In genomic region chr13:79528759-79529191, GRCh38 we compare ENCODE assay signal across 1 cellular context.
TF ChIP-seq lines count a peak whose summit lies in the region.

No MANE protein-coding gene starts in this region.

TF ChIP-seq in HEK293, 187 proteins besides CTCF, POLR2A, EP300 and RAD21 (continued from another document and continues in another):
- TF ChIP-seq ZNF280C (tag by site-specific recombination; IDR thresholded peaks at IDR 0.05) (no peak), ZNF513 (tag by site-specific recombination; IDR thresholded peaks at IDR 0.05) (no peak), ZNF645 (tag by site-specific recombination; IDR thresholded peaks at IDR 0.05) (no peak), OSR2 (tag by site-specific recombination; IDR thresholded peaks at IDR 0.05) (peak; percentile 70; the same call in 1 of the 2 replicates), ZNF585B (tag by site-specific recombination; IDR thresholded peaks at IDR 0.05) (no peak), TSHZ1 (tag by site-specific recombination; IDR thresholded peaks at IDR 0.05; ENCODE audit: borderline replicate concordance) (0 out of 2 replicates have a peak, but pooled peaks have one; percentile 36), ZBTB20 (tag by site-specific recombination; IDR thresholded peaks at IDR 0.05) (no peak), FEZF1 (tag by site-specific recombination; IDR thresholded peaks at IDR 0.05) (peak; percentile 60), HOXD13 (CRISPR knock-in tag; IDR thresholded peaks at IDR 0.05; ENCODE audit: borderline replicate concordance) (no peak), ZBTB17 (tag by site-specific recombination; IDR thresholded peaks at IDR 0.05) (0 out of 2 replicates have a peak, but pooled peaks have one; percentile 41), ZEB2 (tag by site-specific recombination; IDR thresholded peaks at IDR 0.05) (peak; percentile 55; the same call in 1 of the 2 replicates), ZBTB10 (tag by site-specific recombination; IDR thresholded peaks at IDR 0.05) (no peak), ZNF175 (tag by site-specific recombination; IDR thresholded peaks at IDR 0.05) (no peak), INSM2 (tag by site-specific recombination; IDR thresholded peaks at IDR 0.05) (no peak), ZNF701 (tag by site-specific recombination; IDR thresholded peaks at IDR 0.05) (no peak), GFI1B (tag by site-specific recombination; IDR thresholded peaks at IDR 0.05) (peak; percentile 65; the same call in 1 of the 2 replicates), ZSCAN30 (tag by site-specific recombination; IDR thresholded peaks at IDR 0.05) (0 out of 2 replicates have a peak, but pooled peaks have one; percentile 35), ZNF488 (tag by site-specific recombination; IDR thresholded peaks at IDR 0.05) (no peak), ZIC2 (tag by site-specific recombination; IDR thresholded peaks at IDR 0.05) (no peak), PRDM6 (tag by site-specific recombination; IDR thresholded peaks at IDR 0.05) (peak; percentile 91), SALL2 (tag by site-specific recombination; IDR thresholded peaks at IDR 0.05; ENCODE audit: borderline replicate concordance) (no peak), HIC1 (tag by site-specific recombination; IDR thresholded peaks at IDR 0.05) (peak; percentile 91), ZNF37A (tag by site-specific recombination; IDR thresholded peaks at IDR 0.05) (no peak), IKZF3 (tag by site-specific recombination; IDR thresholded peaks at IDR 0.05) (0 out of 2 replicates have a peak, but pooled peaks have one; percentile 21), ZNF501 (tag by site-specific recombination; IDR thresholded peaks at IDR 0.05) (no peak), GLI2 (tag by site-specific recombination; IDR thresholded peaks at IDR 0.05; ENCODE audit: borderline replicate concordance, low read depth) (no peak), ZNF362 (tag by site-specific recombination; IDR thresholded peaks at IDR 0.05) (no peak), ZNF366 (tag by site-specific recombination; conservative IDR thresholded peaks at IDR 0.05) (0 out of 2 replicates have a peak, but pooled peaks have one; percentile 18), PRDM4 (tag by site-specific recombination; IDR thresholded peaks at IDR 0.05) (peak; percentile 48; the same call in 1 of the 2 replicates), ZNF19 (tag by site-specific recombination; IDR thresholded peaks at IDR 0.05; ENCODE audit: low read depth) (no peak), GLIS2 (tag by site-specific recombination; IDR thresholded peaks at IDR 0.05) (no peak)
